In the genomic region with DNA sequence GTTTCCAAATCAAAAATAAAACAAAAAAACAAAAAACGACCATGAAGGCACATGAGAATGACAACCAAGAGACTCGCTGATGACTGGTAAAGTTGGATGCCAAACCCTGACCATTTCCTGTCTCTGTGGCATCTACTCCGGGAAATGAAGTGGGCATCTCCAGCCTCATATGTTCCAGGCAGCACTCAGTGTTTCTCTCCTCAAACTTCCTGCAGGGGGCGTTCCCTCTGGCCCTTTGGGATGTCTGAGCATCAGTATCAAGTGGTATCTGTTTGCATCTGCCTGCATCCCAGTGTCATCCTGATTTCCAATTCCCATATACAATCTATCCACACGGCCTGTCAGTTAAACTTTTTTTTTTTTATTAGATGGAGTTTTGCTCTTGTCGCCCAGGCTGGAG, we compare ENCODE assay signal across 12 cellular contexts. TPM values are rescaled to one million over a fixed set of nuclear protein-coding genes. Genes with fewer than 3 reads are reported as not detected.
A peak's percentile ranks its signal among the peaks of the same experiment; 100 is the strongest.
DNase-seq lines count a peak whose midpoint lies in the region; ATAC-seq lines count a peak whose summit lies in the region.
"Had no signal": no experiment of that assay in that cellular context is flagged by ENCODE, and none has a peak within 500 bp of the region (broad histone marks: within the 10 kb centered on the region; RNA-seq: fewer than 3 reads in every experiment).

No MANE protein-coding gene starts in this region.

- no peak overlapping the region for H2BK120ac ChIP-seq in neuronal stem cell (ENCODE audit: low read depth, low read length)

- no peak overlapping the region for H4K91ac ChIP-seq in neuronal stem cell (ENCODE audit: low read depth, low read length, poor library complexity)

- H3K27ac Mint-ChIP-seq in activated CD4-positive, alpha-beta T cell treated with anti-CD3 and anti-CD28 coated beads for 36 hours, result no peak overlapping the region
- no peak overlapping the region for H3K27ac Mint-ChIP-seq in activated naive CD8-positive, alpha-beta T cell treated with anti-CD3 and anti-CD28 coated beads for 36 hours
- H3K27ac Mint-ChIP-seq: activated CD4-positive, alpha-beta T cell treated with anti-CD3 and anti-CD28 coated beads, Interleukin-2, amount 10 ng/mL, durations not matched to agents 7 days and 5 days had no signal

- no peak overlapping the region for H2BK5ac ChIP-seq in neuronal stem cell (ENCODE audit: low read length)

- H3K23ac ChIP-seq in neuronal stem cell (ENCODE audit: low read depth, low read length, poor library complexity), result no peak overlapping the region

- H3K36me3 ChIP-seq in KOPT-K1 (ENCODE audit: insufficient read depth, low read length) (no peaks in the 10 kb centered on the region), neuronal stem cell (replicated peaks in 1 of 2; ENCODE audit: control insufficient read depth in 2 of 2, insufficient read depth in 2 of 2, low read length in 2 of 2) (no peaks in the 10 kb centered on the region)

- H2BK15ac ChIP-seq in neuronal stem cell (ENCODE audit: low read length), result no peak overlapping the region

- no peaks in the 10 kb centered on the region for H3K36me3 Mint-ChIP-seq in activated CD4-positive, alpha-beta T cell treated with anti-CD3 and anti-CD28 coated beads for 36 hours (ENCODE audit: low read depth)
- no peaks in the 10 kb centered on the region for H3K36me3 Mint-ChIP-seq in activated naive CD8-positive, alpha-beta T cell treated with anti-CD3 and anti-CD28 coated beads for 36 hours

- WGBS in neuronal stem cell (ENCODE audit: extremely low coverage in 2 of 2, insufficient read length in 2 of 2, insufficient replicate concordance in 1 of 2), 2 donors, result no CpG with 5 or more reads among the region's 6 CpGs

- H3K79me1 ChIP-seq in neuronal stem cell (ENCODE audit: low read depth, low read length), result no peaks in the 10 kb centered on the region

- H3K4ac ChIP-seq in neuronal stem cell (ENCODE audit: low read length), result no peak overlapping the region

- H3K9me3 ChIP-seq in KOPT-K1 (ENCODE audit: insufficient read depth, low read length, poor library complexity, severe bottlenecking) (no peaks in the 10 kb centered on the region), neuronal stem cell (replicated peaks in 1 of 2; ENCODE audit: control insufficient read depth in 2 of 2, insufficient read depth in 1 of 2, low read depth in 1 of 2, low read length in 2 of 2) (peaks cover 0 to 11% of the 10 kb centered on the region in 2 donors)

- CTCF ChIA-PET in activated CD4-positive, alpha-beta T cell treated with anti-CD3 and anti-CD28 coated beads for 36 hours (lab: Charles Lee), result interaction anchor here (1.0 to 2.3 kb wide), 3 partner anchors 11 to 38 kb away, joined by 3 to 9 read pairs (median 4); no protein-coding TSS in a partner anchor

- POLR2A ChIA-PET in activated CD4-positive, alpha-beta T cell treated with anti-CD3 and anti-CD28 coated beads for 36 hours (lab: Charles Lee), result no interaction called here

- H4K8ac ChIP-seq in neuronal stem cell (ENCODE audit: low read depth, low read length), result no peak overlapping the region

- H3K4me1 Mint-ChIP-seq in activated CD4-positive, alpha-beta T cell treated with anti-CD3 and anti-CD28 coated beads for 36 hours, result peaks cover 16% of the 10 kb centered on the region
- H3K4me1 Mint-ChIP-seq in activated naive CD8-positive, alpha-beta T cell treated with anti-CD3 and anti-CD28 coated beads for 36 hours, result peaks cover 2% of the 10 kb centered on the region
- H3K4me1 Mint-ChIP-seq: activated CD4-positive, alpha-beta T cell treated with anti-CD3 and anti-CD28 coated beads, Interleukin-2, amount 10 ng/mL, durations not matched to agents 7 days and 5 days; central memory CD8-positive, alpha-beta T cell had no signal

- no peaks in the 10 kb centered on the region for H3K4me1 ChIP-seq in neuronal stem cell (ENCODE audit: control insufficient read depth in 2 of 2, insufficient read depth in 1 of 2, low read depth in 1 of 2, low read length in 2 of 2)

- no peak overlapping the region for H2AFZ ChIP-seq in neuronal stem cell (ENCODE audit: low read length)

- H2AK5ac ChIP-seq in neuronal stem cell (ENCODE audit: low read depth, low read length), result no peak overlapping the region

- peaks cover 11% of the 10 kb centered on the region for H3K27me3 Mint-ChIP-seq in activated CD4-positive, alpha-beta T cell treated with anti-CD3 and anti-CD28 coated beads for 36 hours
- peaks cover 30% of the 10 kb centered on the region for H3K27me3 Mint-ChIP-seq in activated naive CD8-positive, alpha-beta T cell treated with anti-CD3 and anti-CD28 coated beads for 36 hours

- H2BK12ac ChIP-seq in neuronal stem cell (ENCODE audit: low read length), result no peak overlapping the region

- intact Hi-C loops in activated CD4-positive, alpha-beta T cell treated with anti-CD3 and anti-CD28 coated beads for 36 hours (cut with DNase I, micrococcal nuclease), result loop anchor here (5.0 to 10.0 kb wide), 2 partner anchors 146 to 177 kb away; no protein-coding TSS in a partner anchor

- peaks cover 0 to 22% (median 0%) of the 10 kb centered on the region in 3 experiments for H3K27me3 ChIP-seq in neuronal stem cell (ENCODE audit: control insufficient read depth in 3 of 3, insufficient read depth in 3 of 3, low read depth in 1 of 3, low read length in 3 of 3)

- no peak overlapping the region for H3K4me3 ChIP-seq in neuronal stem cell (ENCODE audit: low read length in 2 of 2)

- no peak for ATAC-seq in activated CD4-positive, alpha-beta T cell treated with anti-CD3 and anti-CD28 coated beads for 36 hours
- ATAC-seq in HG02840 (IDR thresholded peaks at IDR 0.05; ENCODE audit: low FRiP score, unreplicated experiment), result no peak

- peak overlapping the region; percentile 91 for H3K14ac ChIP-seq in neuronal stem cell (ENCODE audit: low read length)

- H3K4me2 ChIP-seq in neuronal stem cell (ENCODE audit: insufficient read depth, low read length, poor library complexity, severe bottlenecking), result no peak overlapping the region

- H3K9ac ChIP-seq in neuronal stem cell (ENCODE audit: low read depth, low read length, poor library complexity), result no peak overlapping the region

- DNase-seq in activated CD4-positive, alpha-beta T cell treated with anti-CD3 and anti-CD28 coated beads for 36 hours, result peak; percentile 54
- DNase-seq in activated CD4-positive, alpha-beta T cell treated with anti-CD3 and anti-CD28 coated beads, Interleukin-2, amount 50 U/mL, for 1 hour, result no peak
- peak; percentile 9 for DNase-seq in activated naive CD8-positive, alpha-beta T cell treated with anti-CD3 and anti-CD28 coated beads for 36 hours
- DNase-seq in neuronal stem cell (ENCODE audit: low spot score), result no peak
- no peak for DNase-seq in NOMO-1 treated with DMSO at 0.1 percent for 48 hours (lab: John Stamatoyannopoulos, UW; ENCODE audit: unreplicated experiment)
- no peak for DNase-seq in NCI-H2171 (lab: John Stamatoyannopoulos, UW)
- DNase-seq: activated CD4-positive, alpha-beta T cell treated with anti-CD3 and anti-CD28 coated beads, Interleukin-2, amount 10 ng/mL, durations not matched to agents 7 days and 5 days; C1 segment of cervical spinal cord; kidney glomerular epithelial cell had no signal

- no peak overlapping the region for H3K18ac ChIP-seq in neuronal stem cell (ENCODE audit: low read length)

- H3K4me3 Mint-ChIP-seq in activated CD4-positive, alpha-beta T cell treated with anti-CD3 and anti-CD28 coated beads for 36 hours, result no peak overlapping the region
- no peak overlapping the region for H3K4me3 Mint-ChIP-seq in activated naive CD8-positive, alpha-beta T cell treated with anti-CD3 and anti-CD28 coated beads for 36 hours
- H3K4me3 Mint-ChIP-seq: activated CD4-positive, alpha-beta T cell treated with anti-CD3 and anti-CD28 coated beads, Interleukin-2, amount 10 ng/mL, durations not matched to agents 7 days and 5 days; central memory CD8-positive, alpha-beta T cell had no signal

- H3K9me3 Mint-ChIP-seq in activated CD4-positive, alpha-beta T cell treated with anti-CD3 and anti-CD28 coated beads for 36 hours (ENCODE audit: low read depth), result no peaks in the 10 kb centered on the region
- H3K9me3 Mint-ChIP-seq in activated naive CD8-positive, alpha-beta T cell treated with anti-CD3 and anti-CD28 coated beads for 36 hours, result no peaks in the 10 kb centered on the region
- H3K9me3 Mint-ChIP-seq: activated CD4-positive, alpha-beta T cell treated with anti-CD3 and anti-CD28 coated beads, Interleukin-2, amount 10 ng/mL, durations not matched to agents 7 days and 5 days; central memory CD8-positive, alpha-beta T cell had no signal

- H3K27ac ChIP-seq in KOPT-K1 (ENCODE audit: low read depth, low read length, poor library complexity, severe bottlenecking) (peak overlapping the region; percentile 19), neuronal stem cell (replicated peaks; ENCODE audit: low read length) (no peak overlapping the region)

RNA-seq across cellular contexts. Expression of gene SIGLEC12, which starts 9.8 kb away (rescaled TPM):
- 1 to 10 TPM; 1.2 to 1.9 TPM for total RNA-seq in activated CD4-positive, alpha-beta T cell treated with anti-CD3 and anti-CD28 coated beads for 36 hours
- under 1 TPM; 0.33 to 0.76 TPM for total RNA-seq in activated naive CD8-positive, alpha-beta T cell treated with anti-CD3 and anti-CD28 coated beads for 36 hours
- polyA plus RNA-seq in neuronal stem cell (2013, experiment 1 of 2), result not detected
- polyA plus RNA-seq in neuronal stem cell (2013, experiment 2 of 2), result not detected

RNA-seq across cellular contexts. Expression of gene SIGLEC6, which starts 20.1 kb away (rescaled TPM):
- not detected for total RNA-seq in activated CD4-positive, alpha-beta T cell treated with anti-CD3 and anti-CD28 coated beads for 36 hours
- total RNA-seq in activated naive CD8-positive, alpha-beta T cell treated with anti-CD3 and anti-CD28 coated beads for 36 hours, result not detected
- polyA plus RNA-seq in neuronal stem cell (2013, experiment 1 of 2), result not detected
- not detected for polyA plus RNA-seq in neuronal stem cell (2013, experiment 2 of 2)

RNA-seq across cellular contexts. Expression of gene CEACAM18, which starts 33.0 kb away (rescaled TPM):
- total RNA-seq in activated CD4-positive, alpha-beta T cell treated with anti-CD3 and anti-CD28 coated beads for 36 hours, result not detected
- total RNA-seq in activated naive CD8-positive, alpha-beta T cell treated with anti-CD3 and anti-CD28 coated beads for 36 hours, result not detected
- not detected for polyA plus RNA-seq in neuronal stem cell (2013, experiment 1 of 2)
- polyA plus RNA-seq in neuronal stem cell (2013, experiment 2 of 2), result not detected
- total RNA-seq: activated CD4-positive, alpha-beta T cell treated with anti-CD3 and anti-CD28 coated beads, Interleukin-2, amount 10 ng/mL, durations not matched to agents 7 days and 5 days had no signal

RNA-seq across cellular contexts. Expression of gene SIGLEC8, which starts 53.1 kb away (rescaled TPM):
- total RNA-seq in activated CD4-positive, alpha-beta T cell treated with anti-CD3 and anti-CD28 coated beads for 36 hours, result not detected
- total RNA-seq in activated naive CD8-positive, alpha-beta T cell treated with anti-CD3 and anti-CD28 coated beads for 36 hours, result not detected
- not detected for polyA plus RNA-seq in neuronal stem cell (2013, experiment 1 of 2)
- polyA plus RNA-seq in neuronal stem cell (2013, experiment 2 of 2), result not detected
- total RNA-seq: activated CD4-positive, alpha-beta T cell treated with anti-CD3 and anti-CD28 coated beads, Interleukin-2, amount 10 ng/mL, durations not matched to agents 7 days and 5 days had no signal

RNA-seq across cellular contexts. Expression of gene ZNF175, which starts 59.7 kb away (rescaled TPM):
- 1 to 10 TPM; 5.9 to 9.6 TPM for total RNA-seq in activated CD4-positive, alpha-beta T cell treated with anti-CD3 and anti-CD28 coated beads for 36 hours
- total RNA-seq in activated naive CD8-positive, alpha-beta T cell treated with anti-CD3 and anti-CD28 coated beads for 36 hours, result 10 to 100 TPM in 1 of 2 experiments, 1 to 10 TPM in 1; 8.9 to 10.1 TPM
- polyA plus RNA-seq in neuronal stem cell (2013, experiment 1 of 2), result 4.0 TPM
- 4.4 TPM for polyA plus RNA-seq in neuronal stem cell (2013, experiment 2 of 2)

Comparison
In these comparisons a context has a peak if more than half of its experiments do, and no peak if none do; other contexts are left out.
1. DNase-seq: peak in activated CD4-positive, alpha-beta T cell treated with anti-CD3 and anti-CD28 coated beads for 36 hours (single experiment) and activated naive CD8-positive, alpha-beta T cell treated with anti-CD3 and anti-CD28 coated beads for 36 hours (single experiment); none in activated CD4-positive, alpha-beta T cell treated with anti-CD3 and anti-CD28 coated beads, Interleukin-2, amount 50 U/mL, for 1 hour (single experiment), neuronal stem cell (single experiment), NOMO-1 treated with DMSO at 0.1 percent for 48 hours (single experiment) and NCI-H2171 (single experiment).